ENCODE assay signal across 18 cellular contexts in genomic region chr10:78516236-78516635, GRCh38.
DNase-seq lines count a peak whose midpoint lies in the region; ATAC-seq and TF ChIP-seq lines count a peak whose summit lies in the region.
"Had no signal": no experiment of that assay in that cellular context is flagged by ENCODE, and none has a peak within 500 bp of the region (broad histone marks: within the 10 kb centered on the region; RNA-seq: fewer than 3 reads in every experiment).

No MANE protein-coding gene starts in this region.

- WGBS in esophagus muscularis mucosa: no CpG with 5 or more reads among the region's 3 CpGs
- WGBS in sigmoid colon, 2 donors: 87 to 89% methylated on average over 3 of the region's 3 CpGs

- TF ChIP-seq POLR2A in esophagus muscularis mucosa (IDR thresholded peaks at IDR 0.05; ENCODE audit: low read depth) (no peak), sigmoid colon (IDR thresholded peaks at IDR 0.05) (no peak)

- H3K27ac ChIP-seq in RWPE2 (ENCODE audit: poor library complexity, severe bottlenecking) (no peak overlapping the region), esophagus muscularis mucosa (replicated peaks in 1 of 4) (peak overlapping the region; percentile 74 to 81 (median 79)), muscle layer of colon (ENCODE audit: low read depth, low read length) (peak overlapping the region; percentile 55), sigmoid colon (peak overlapping the region; percentile 46 to 64 (median 56))
- H3K27ac ChIP-seq: A549 had no signal

- ATAC-seq in RWPE2 (ENCODE audit: low read depth) (no peak), HG03039 (IDR thresholded peaks at IDR 0.05; ENCODE audit: unreplicated experiment) (no peak), HG03108 (IDR thresholded peaks at IDR 0.05; ENCODE audit: unreplicated experiment) (no peak)
- ATAC-seq: A549 had no signal

- H3K36me3 ChIP-seq in RWPE2 (ENCODE audit: low read depth): no peaks in the 10 kb centered on the region
- H3K36me3 ChIP-seq in esophagus muscularis mucosa: no peaks in the 10 kb centered on the region
- H3K36me3 ChIP-seq in muscle layer of colon (ENCODE audit: insufficient read depth, low read length): no peaks in the 10 kb centered on the region
- H3K36me3 ChIP-seq in sigmoid colon: no peaks in the 10 kb centered on the region

- intact Hi-C loops in esophagus muscularis mucosa (cut with DNase I) (loop anchor here (10.0 kb wide), 1 partner anchor 301 kb away; no protein-coding TSS in a partner anchor), sigmoid colon (cut with DNase I) (no loop called here)

- DNase-seq in RWPE2 (ENCODE audit: low spot score): peak; percentile 24
- no peak for DNase-seq in esophagus muscularis mucosa (ENCODE audit: extremely low spot score)
- DNase-seq in sigmoid colon: no peak
- no peak for DNase-seq in NCI-H146 treated with DMSO at 0.1 percent for 48 hours (lab: John Stamatoyannopoulos, UW; ENCODE audit: unreplicated experiment)
- DNase-seq in NOMO-1 (lab: John Stamatoyannopoulos, UW; ENCODE audit: unreplicated experiment in 2 of 2): no peak
- DNase-seq: C1 segment of cervical spinal cord, DMS 273 treated with DMSO at 0.1 percent for 48 hours, GOT3, KBM-7, NCI-H1417 treated with DMSO at 0.1 percent for 48 hours, NCI-H2029 treated with DMSO at 0.1 percent for 48 hours, NCI-H2171 treated with DMSO at 0.1 percent for 48 hours, NCI-H446 treated with DMSO at 0.1 percent for 48 hours, NCI-H748 treated with DMSO at 0.1 percent for 48 hours had no signal

- H3K4me1 ChIP-seq in RWPE2 (ENCODE audit: insufficient read depth, poor library complexity, severe bottlenecking) (no peaks in the 10 kb centered on the region), esophagus muscularis mucosa (peaks cover 6 to 76% (median 68%) of the 10 kb centered on the region in 4 donors), muscle layer of colon (ENCODE audit: insufficient read depth, low read length) (peaks cover 49% of the 10 kb centered on the region), sigmoid colon (peaks cover 0 to 63% (median 55%) of the 10 kb centered on the region in 4 donors)

- no peak overlapping the region for H3K9ac ChIP-seq in muscle layer of colon (ENCODE audit: low read length)

- TF ChIP-seq CTCF in RWPE2 (IDR thresholded peaks at IDR 0.05; ENCODE audit: poor library complexity, severe bottlenecking): no peak
- no peak for TF ChIP-seq CTCF in esophagus muscularis mucosa (IDR thresholded peaks at IDR 0.05)
- TF ChIP-seq CTCF in sigmoid colon (IDR thresholded peaks at IDR 0.05): no peak

- TF ChIP-seq EP300 in esophagus muscularis mucosa (IDR thresholded peaks at IDR 0.05) (no peak), sigmoid colon (IDR thresholded peaks at IDR 0.05) (no peak)

- H3K27me3 ChIP-seq in RWPE2 (ENCODE audit: insufficient read depth, poor library complexity, severe bottlenecking) (no peaks in the 10 kb centered on the region), esophagus muscularis mucosa (no peaks in the 10 kb centered on the region), muscle layer of colon (ENCODE audit: control insufficient read depth in 1 of 2, insufficient read depth in 2 of 2, low read length in 2 of 2) (no peaks in the 10 kb centered on the region), sigmoid colon (no peaks in the 10 kb centered on the region)

- no peak overlapping the region for H3K4me3 ChIP-seq in RWPE2 (ENCODE audit: severe bottlenecking)
- no peak overlapping the region for H3K4me3 ChIP-seq in esophagus muscularis mucosa
- no peak overlapping the region for H3K4me3 ChIP-seq in muscle layer of colon (ENCODE audit: low read depth in 1 of 2, low read length in 2 of 2)
- H3K4me3 ChIP-seq in sigmoid colon: no peak overlapping the region
- H3K4me3 ChIP-seq: A549 had no signal

- H3K9me3 ChIP-seq in RWPE2 (ENCODE audit: severe bottlenecking) (no peaks in the 10 kb centered on the region), esophagus muscularis mucosa (no peaks in the 10 kb centered on the region), muscle layer of colon (ENCODE audit: low read length) (no peaks in the 10 kb centered on the region), sigmoid colon (no peaks in the 10 kb centered on the region)
- H3K9me3 ChIP-seq: A549 had no signal
